In the genomic region with DNA sequence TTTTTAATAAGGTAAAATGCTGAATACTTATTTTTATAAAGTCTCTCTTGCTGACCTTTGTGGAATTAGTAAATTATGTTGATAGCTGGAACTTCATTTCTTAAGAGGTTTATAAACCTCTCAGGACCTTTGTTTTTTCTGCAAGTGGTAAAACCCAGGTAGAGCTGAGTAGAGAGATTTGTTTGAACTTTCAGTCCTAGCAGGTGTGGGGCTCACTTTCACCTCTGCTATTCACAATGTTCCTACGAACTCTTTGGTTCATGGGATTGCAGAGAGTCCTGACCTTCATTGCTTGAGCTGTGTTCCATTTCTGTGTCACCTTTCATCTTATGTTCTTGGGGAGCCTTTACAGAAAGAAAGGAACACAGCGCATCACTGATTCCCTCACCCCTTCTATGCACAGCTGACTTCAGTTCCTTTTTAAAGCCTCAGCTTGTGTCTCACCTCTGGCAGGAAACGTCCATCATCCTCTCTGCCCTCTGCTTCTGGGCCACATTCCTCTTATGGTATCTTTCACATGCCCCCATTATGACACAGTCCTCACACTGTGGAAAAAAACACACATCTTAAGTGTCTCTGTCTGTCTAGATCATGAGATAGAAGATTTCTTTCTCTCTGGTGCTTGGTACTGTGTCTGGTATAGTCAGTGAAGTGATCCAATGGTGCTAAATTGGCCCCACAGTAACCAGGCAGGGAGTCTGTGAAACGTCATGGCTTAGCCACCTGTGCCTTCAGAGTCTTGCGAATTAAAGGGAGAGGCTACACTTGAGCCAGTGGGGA, we compare ENCODE assay signal across 10 cellular contexts.
A peak's percentile ranks its signal among the peaks of the same experiment; 100 is the strongest.
DNase-seq lines count a peak whose midpoint lies in the region; ATAC-seq and TF ChIP-seq lines count a peak whose summit lies in the region.
"Had no signal": no experiment of that assay in that cellular context is flagged by ENCODE, and none has a peak within 500 bp of the region (broad histone marks: within the 10 kb centered on the region; RNA-seq: fewer than 3 reads in every experiment).

No MANE protein-coding gene starts in this region.

- no peaks in the 10 kb centered on the region for H3K36me3 ChIP-seq in CD8-positive, alpha-beta T cell (ENCODE audit: insufficient read depth, low read length)

- ATAC-seq in CD8-positive, alpha-beta T cell = peak; percentile 81
- ATAC-seq in GM19467 (IDR thresholded peaks at IDR 0.05; ENCODE audit: unreplicated experiment) = peak; percentile 89
- ATAC-seq in HG03354 (IDR thresholded peaks at IDR 0.05; ENCODE audit: poor library complexity, severe bottlenecking, unreplicated experiment) = peak; percentile 95
- peak; percentile 96 for ATAC-seq in activated T-helper 17 cell treated with anti-CD3 and anti-CD28 coated beads, Interleukin-2, amount 50 U/mL, for 72 hours (replicated peaks)

- H3K4me3 ChIP-seq in CD8-positive, alpha-beta T cell (ENCODE audit: low read depth, low read length) = no peak overlapping the region
- no peak overlapping the region for H3K4me3 ChIP-seq in coronary artery
- H3K4me3 ChIP-seq: skin epidermis had no signal

- H3K27me3 ChIP-seq in CD8-positive, alpha-beta T cell (ENCODE audit: insufficient read depth, low read length) = no peaks in the 10 kb centered on the region

- no peaks in the 10 kb centered on the region for H3K9me3 ChIP-seq in CD8-positive, alpha-beta T cell (ENCODE audit: low read length)

- H3K4me3 Mint-ChIP-seq in CD8-positive, alpha-beta T cell = peak overlapping the region; percentile 15
- H3K4me3 Mint-ChIP-seq in activated T-helper 17 cell treated with anti-CD3 and anti-CD28 coated beads, Interleukin-2, amount 50 U/mL, for 72 hours = peak overlapping the region; percentile 80

- no peaks in the 10 kb centered on the region for H3K27me3 Mint-ChIP-seq in CD8-positive, alpha-beta T cell (ENCODE audit: low read depth)
- H3K27me3 Mint-ChIP-seq in activated T-helper 17 cell treated with anti-CD3 and anti-CD28 coated beads, Interleukin-2, amount 50 U/mL, for 72 hours = no peaks in the 10 kb centered on the region

- peaks cover 15% of the 10 kb centered on the region for H3K4me1 ChIP-seq in CD8-positive, alpha-beta T cell (ENCODE audit: insufficient read depth, low read length)

- H3K4me1 Mint-ChIP-seq in CD8-positive, alpha-beta T cell (ENCODE audit: low read depth) = peaks cover 14% of the 10 kb centered on the region
- H3K4me1 Mint-ChIP-seq in activated T-helper 17 cell treated with anti-CD3 and anti-CD28 coated beads, Interleukin-2, amount 50 U/mL, for 72 hours = peaks cover 28% of the 10 kb centered on the region

- H3K27ac Mint-ChIP-seq in CD8-positive, alpha-beta T cell = peak overlapping the region; percentile 79
- H3K27ac Mint-ChIP-seq in activated T-helper 17 cell treated with anti-CD3 and anti-CD28 coated beads, Interleukin-2, amount 50 U/mL, for 72 hours = peak overlapping the region; percentile 94

- H3K36me3 Mint-ChIP-seq in CD8-positive, alpha-beta T cell = no peaks in the 10 kb centered on the region
- no peaks in the 10 kb centered on the region for H3K36me3 Mint-ChIP-seq in activated T-helper 17 cell treated with anti-CD3 and anti-CD28 coated beads, Interleukin-2, amount 50 U/mL, for 72 hours (ENCODE audit: low read depth)

- no peaks in the 10 kb centered on the region for H3K9me3 Mint-ChIP-seq in CD8-positive, alpha-beta T cell
- peaks cover 4% of the 10 kb centered on the region for H3K9me3 Mint-ChIP-seq in activated T-helper 17 cell treated with anti-CD3 and anti-CD28 coated beads, Interleukin-2, amount 50 U/mL, for 72 hours

- CTCF ChIA-PET in CD8-positive, alpha-beta T cell (lab: Charles Lee) = interaction anchor here (0.7 to 1.6 kb wide), 2 partner anchors 9 to 10 kb away, joined by 3 to 6 read pairs; no protein-coding TSS in a partner anchor

- intact Hi-C loops in CD8-positive, alpha-beta T cell (cut with DNase I, micrococcal nuclease) = no loop called here

- no peak for TF ChIP-seq CTCF in CD8-positive, alpha-beta T cell (IDR thresholded peaks at IDR 0.05)
- TF ChIP-seq CTCF in GM20000 (IDR thresholded peaks at IDR 0.05; ENCODE audit: extremely low read depth, missing control alignments) (no peak), coronary artery (IDR thresholded peaks at IDR 0.05) (no peak)

- POLR2A ChIA-PET in CD8-positive, alpha-beta T cell (lab: Charles Lee) = interaction anchor here (0.7 to 1.3 kb wide), 3 partner anchors 10 to 30 kb away, joined by 3 to 5 read pairs (median 4); no protein-coding TSS in a partner anchor

- peak in 2 of 7 experiments; percentile 25 to 35 for DNase-seq in CD8-positive, alpha-beta T cell
- DNase-seq in DMS 273 treated with DMSO at 0.1 percent for 48 hours (lab: John Stamatoyannopoulos, UW) (no peak), NCI-H524 (lab: John Stamatoyannopoulos, UW) (no peak), GM20000 (ENCODE audit: low spot score) (no peak), coronary artery (ENCODE audit: low spot score) (no peak)
- DNase-seq: EL had no signal

- no peak overlapping the region for H3K27ac ChIP-seq in CD8-positive, alpha-beta T cell (ENCODE audit: low read depth, low read length)
- no peak overlapping the region for H3K27ac ChIP-seq in coronary artery
